ENCODE assay signal across 13 cellular contexts in the genomic region with DNA sequence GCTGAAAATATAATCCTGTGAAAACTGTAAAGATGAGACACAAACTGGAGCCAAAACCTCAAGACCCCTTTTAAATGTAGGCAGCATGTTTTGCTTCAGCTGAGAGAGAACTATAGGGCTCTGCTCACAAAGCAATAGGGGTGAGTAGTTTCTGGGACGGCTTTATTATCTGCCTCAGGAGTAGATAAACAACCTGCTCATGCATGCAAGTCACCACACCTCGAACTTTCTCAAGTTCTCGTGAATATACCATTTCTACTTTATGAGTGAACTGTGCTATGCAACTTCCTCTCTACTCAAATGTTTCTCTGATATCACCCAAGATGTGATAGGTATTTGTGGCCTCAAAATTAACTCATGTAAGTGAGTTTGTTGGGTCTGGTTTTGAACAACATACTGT.
DNase-seq lines count a peak whose midpoint lies in the region; ATAC-seq and TF ChIP-seq lines count a peak whose summit lies in the region.
"Had no signal": no experiment of that assay in that cellular context is flagged by ENCODE, and none has a peak within 500 bp of the region (broad histone marks: within the 10 kb centered on the region; RNA-seq: fewer than 3 reads in every experiment).

No MANE protein-coding gene starts in this region.

- peaks cover 0 to 4% of the 10 kb centered on the region in 2 donors for H3K4me1 Mint-ChIP-seq in stimulated activated naive B cell treated with anti-CD40 and anti-IgM and Interleukin-4, amounts not matched to agents 10 μg/mL and 1 μg/mL and 100 μg/mL, for 72 hours
- H3K4me1 Mint-ChIP-seq: CD4-positive, alpha-beta memory T cell; GM23338 had no signal

- no peak overlapping the region for H3K4me3 ChIP-seq in epithelial cell of esophagus (ENCODE audit: low read length)
- H3K4me3 ChIP-seq: GM23338 had no signal

- TF ChIP-seq CTCF in GM13977 (IDR thresholded peaks at IDR 0.05; ENCODE audit: extremely low read depth, insufficient read depth, missing control alignments) (no peak), epithelial cell of esophagus (IDR thresholded peaks at IDR 0.05; ENCODE audit: insufficient read depth, low read depth, low read length, missing control alignments) (no peak)

- no peaks in the 10 kb centered on the region for H3K27me3 Mint-ChIP-seq in stimulated activated naive B cell treated with anti-CD40 and anti-IgM and Interleukin-4, amounts not matched to agents 10 μg/mL and 1 μg/mL and 100 μg/mL, for 72 hours
- H3K27me3 Mint-ChIP-seq: B cell; CD4-positive, alpha-beta memory T cell had no signal

- DNase-seq in GM13977 (ENCODE audit: low spot score), result peak; percentile 9
- peak; percentile 37 for DNase-seq in OCI-M1 (lab: John Stamatoyannopoulos, UW)
- peak; percentile 35 for DNase-seq in epithelial cell of esophagus (ENCODE audit: low read depth)
- DNase-seq in stimulated activated naive B cell treated with anti-CD40 and anti-IgM and Interleukin-4, amounts not matched to agents 10 μg/mL and 1 μg/mL and 100 μg/mL, for 72 hours, result no peak
- DNase-seq in CD1c-positive myeloid dendritic cell (ENCODE audit: extremely low spot score), result no peak
- no peak for DNase-seq in NCI-H1092 treated with DMSO at 0.1 percent for 48 hours (lab: John Stamatoyannopoulos, UW)
- DNase-seq in SHP77 treated with DMSO at 0.1 percent for 48 hours (lab: John Stamatoyannopoulos, UW), result no peak
- DNase-seq: C1 segment of cervical spinal cord; CD4-positive, alpha-beta memory T cell; DMS79; H7 had no signal

- H3K9me3 Mint-ChIP-seq in stimulated activated naive B cell treated with anti-CD40 and anti-IgM and Interleukin-4, amounts not matched to agents 10 μg/mL and 1 μg/mL and 100 μg/mL, for 72 hours, result peaks cover 0 to 3% of the 10 kb centered on the region in 2 donors

- peak; percentile 61 to 83 for ATAC-seq in stimulated activated naive B cell treated with anti-CD40 and anti-IgM and Interleukin-4, amounts not matched to agents 10 μg/mL and 1 μg/mL and 100 μg/mL, for 72 hours (replicated peaks)
- ATAC-seq: GM23338 had no signal

- no peak overlapping the region for H3K27ac Mint-ChIP-seq in stimulated activated naive B cell treated with anti-CD40 and anti-IgM and Interleukin-4, amounts not matched to agents 10 μg/mL and 1 μg/mL and 100 μg/mL, for 72 hours
- H3K27ac Mint-ChIP-seq: B cell; CD4-positive, alpha-beta memory T cell; GM23338 had no signal

- no peak overlapping the region for H3K4me3 Mint-ChIP-seq in stimulated activated naive B cell treated with anti-CD40 and anti-IgM and Interleukin-4, amounts not matched to agents 10 μg/mL and 1 μg/mL and 100 μg/mL, for 72 hours
- H3K4me3 Mint-ChIP-seq: B cell; CD4-positive, alpha-beta memory T cell; GM23338 had no signal

- H3K36me3 Mint-ChIP-seq in stimulated activated naive B cell treated with anti-CD40 and anti-IgM and Interleukin-4, amounts not matched to agents 10 μg/mL and 1 μg/mL and 100 μg/mL, for 72 hours, result peaks cover 0 to 4% of the 10 kb centered on the region in 2 donors
- H3K36me3 Mint-ChIP-seq: CD4-positive, alpha-beta memory T cell had no signal

- in situ Hi-C loops in GM13977 (cut with MboI; ENCODE audit: low pct_unique_long_range_greater_than_20kb, low sequenced_read_pairs, unreplicated experiment), result no loop called here

Comparison
In these comparisons a context has a peak if more than half of its experiments do, and no peak if none do; other contexts are left out.
1. DNase-seq: peak in GM13977 (single experiment), OCI-M1 (single experiment) and epithelial cell of esophagus (single experiment); none in stimulated activated naive B cell treated with anti-CD40 and anti-IgM and Interleukin-4, amounts not matched to agents 10 μg/mL and 1 μg/mL and 100 μg/mL, for 72 hours (single experiment), CD1c-positive myeloid dendritic cell (single experiment), NCI-H1092 treated with DMSO at 0.1 percent for 48 hours (single experiment) and SHP77 treated with DMSO at 0.1 percent for 48 hours (single experiment).